7 cellular contexts compared by ENCODE assay signal in the genomic region with DNA sequence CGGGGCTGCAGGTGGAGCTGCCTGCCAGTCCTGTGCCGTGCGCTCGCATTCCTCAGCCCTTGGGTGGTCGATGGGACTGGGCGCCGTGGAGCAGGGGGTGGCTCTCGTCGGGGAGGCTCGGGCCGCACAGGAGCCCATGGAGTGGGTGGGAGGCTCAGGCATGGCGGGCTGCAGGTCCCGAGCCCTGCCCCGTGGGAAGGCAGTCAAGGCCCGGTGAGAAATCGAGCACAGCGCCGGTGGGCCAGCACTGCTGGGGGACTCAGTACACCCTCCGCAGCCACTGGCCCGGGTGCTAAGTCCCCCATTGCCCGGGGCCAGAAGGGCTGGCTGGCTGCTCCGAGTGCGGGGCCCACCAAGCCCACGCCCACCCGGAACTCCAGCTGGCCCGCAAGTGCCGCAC. TPM values are rescaled to one million over a fixed set of nuclear protein-coding genes. Genes with fewer than 3 reads are reported as not detected.
DNase-seq lines count a peak whose midpoint lies in the region; ATAC-seq and TF ChIP-seq lines count a peak whose summit lies in the region.
"Not testable (repeated sequence)": the region's sequence is repeated elsewhere in the genome, so short reads cannot be mapped to it uniquely, and the experiment has no call there.

No MANE protein-coding gene starts in this region.

- H3K36me3 Mint-ChIP-seq in T-cell: peaks cover 45% of the 10 kb centered on the region
- H3K36me3 Mint-ChIP-seq in activated CD8-positive, alpha-beta T cell treated with anti-CD3 and anti-CD28 coated beads for 36 hours (ENCODE audit: low read depth): peaks cover 76% of the 10 kb centered on the region
- H3K36me3 Mint-ChIP-seq in activated T-helper 17 cell treated with anti-CD3 and anti-CD28 coated beads, Interleukin-2, amount 50 U/mL, for 72 hours (ENCODE audit: low read depth): peaks cover 88% of the 10 kb centered on the region
- H3K36me3 Mint-ChIP-seq in activated naive CD8-positive, alpha-beta T cell treated with anti-CD3 and anti-CD28 coated beads, Interleukin-2, amount 10 ng/mL, durations not matched to agents 7 days and 5 days: peaks cover 65% of the 10 kb centered on the region
- H3K36me3 Mint-ChIP-seq in effector memory CD8-positive, alpha-beta T cell (ENCODE audit: insufficient read depth): peaks cover 34% of the 10 kb centered on the region
- H3K36me3 Mint-ChIP-seq in stimulated activated effector memory CD8-positive, alpha-beta T cell treated with anti-CD3 and anti-CD28 coated beads, Interleukin-12 subunit alpha, Interleukin-12 subunit beta, amount 100 ng/mL, for 72 hours: peaks cover 69% of the 10 kb centered on the region

- DNase-seq in T-cell (peak in 1 of 34 experiments; percentile 11), posterior vena cava (ENCODE audit: low spot score) (peak; percentile 44)
- DNase-seq in activated CD8-positive, alpha-beta T cell treated with anti-CD3 and anti-CD28 coated beads for 36 hours: peak; percentile 1
- DNase-seq in activated naive CD8-positive, alpha-beta T cell treated with anti-CD3 and anti-CD28 coated beads, Interleukin-2, amount 10 ng/mL, durations not matched to agents 7 days and 5 days; effector memory CD8-positive, alpha-beta T cell; stimulated activated effector memory CD8-positive, alpha-beta T cell treated with anti-CD3 and anti-CD28 coated beads, Interleukin-12 subunit alpha, Interleukin-12 subunit beta, amount 100 ng/mL, for 72 hours (ENCODE audit: low spot score in 2 of 2): not testable (repeated sequence)

- TF ChIP-seq CTCF in activated CD8-positive, alpha-beta T cell treated with anti-CD3 and anti-CD28 coated beads for 36 hours (IDR thresholded peaks at IDR 0.05): not testable (repeated sequence)

- H3K27ac Mint-ChIP-seq in T-cell: peak overlapping the region; percentile 95 to 99
- H3K27ac Mint-ChIP-seq in activated CD8-positive, alpha-beta T cell treated with anti-CD3 and anti-CD28 coated beads for 36 hours: peak overlapping the region; percentile 33
- not testable (repeated sequence) for H3K27ac Mint-ChIP-seq in activated T-helper 17 cell treated with anti-CD3 and anti-CD28 coated beads, Interleukin-2, amount 50 U/mL, for 72 hours
- peak overlapping the region; percentile 93 for H3K27ac Mint-ChIP-seq in activated naive CD8-positive, alpha-beta T cell treated with anti-CD3 and anti-CD28 coated beads, Interleukin-2, amount 10 ng/mL, durations not matched to agents 7 days and 5 days
- peak overlapping the region; percentile 92 to 96 for H3K27ac Mint-ChIP-seq in effector memory CD8-positive, alpha-beta T cell
- H3K27ac Mint-ChIP-seq in stimulated activated effector memory CD8-positive, alpha-beta T cell treated with anti-CD3 and anti-CD28 coated beads, Interleukin-12 subunit alpha, Interleukin-12 subunit beta, amount 100 ng/mL, for 72 hours: peak overlapping the region; percentile 83

- not testable (repeated sequence) for H3K27me3 Mint-ChIP-seq in T-cell; activated CD8-positive, alpha-beta T cell treated with anti-CD3 and anti-CD28 coated beads for 36 hours; activated T-helper 17 cell treated with anti-CD3 and anti-CD28 coated beads, Interleukin-2, amount 50 U/mL, for 72 hours; activated naive CD8-positive, alpha-beta T cell treated with anti-CD3 and anti-CD28 coated beads, Interleukin-2, amount 10 ng/mL, durations not matched to agents 7 days and 5 days; effector memory CD8-positive, alpha-beta T cell

- intact Hi-C loops in activated CD8-positive, alpha-beta T cell treated with anti-CD3 and anti-CD28 coated beads for 36 hours (cut with micrococcal nuclease); posterior vena cava (cut with DNase I): not testable (repeated sequence)

- H3K4me1 Mint-ChIP-seq in T-cell: peaks cover 93 to 96% (median 94%) of the 10 kb centered on the region in 3 donors
- H3K4me1 Mint-ChIP-seq in activated CD8-positive, alpha-beta T cell treated with anti-CD3 and anti-CD28 coated beads for 36 hours (ENCODE audit: low read depth): peaks cover 90% of the 10 kb centered on the region
- H3K4me1 Mint-ChIP-seq in activated T-helper 17 cell treated with anti-CD3 and anti-CD28 coated beads, Interleukin-2, amount 50 U/mL, for 72 hours: peaks cover 87% of the 10 kb centered on the region
- peaks cover 90% of the 10 kb centered on the region for H3K4me1 Mint-ChIP-seq in activated naive CD8-positive, alpha-beta T cell treated with anti-CD3 and anti-CD28 coated beads, Interleukin-2, amount 10 ng/mL, durations not matched to agents 7 days and 5 days
- H3K4me1 Mint-ChIP-seq in effector memory CD8-positive, alpha-beta T cell (ENCODE audit: low read depth in 2 of 2): peaks cover 90 to 92% of the 10 kb centered on the region in 2 donors
- H3K4me1 Mint-ChIP-seq in stimulated activated effector memory CD8-positive, alpha-beta T cell treated with anti-CD3 and anti-CD28 coated beads, Interleukin-12 subunit alpha, Interleukin-12 subunit beta, amount 100 ng/mL, for 72 hours: peaks cover 96% of the 10 kb centered on the region

- not testable (repeated sequence) for ATAC-seq in T-cell (replicated peaks in 1 of 4); activated CD8-positive, alpha-beta T cell treated with anti-CD3 and anti-CD28 coated beads for 36 hours; activated T-helper 17 cell treated with anti-CD3 and anti-CD28 coated beads, Interleukin-2, amount 50 U/mL, for 72 hours (replicated peaks); activated naive CD8-positive, alpha-beta T cell treated with anti-CD3 and anti-CD28 coated beads, Interleukin-2, amount 10 ng/mL, durations not matched to agents 7 days and 5 days (ENCODE audit: low read depth); effector memory CD8-positive, alpha-beta T cell (replicated peaks); stimulated activated effector memory CD8-positive, alpha-beta T cell treated with anti-CD3 and anti-CD28 coated beads, Interleukin-12 subunit alpha, Interleukin-12 subunit beta, amount 100 ng/mL, for 72 hours

- POLR2A ChIA-PET in T-cell (lab: Charles Lee): not testable (repeated sequence)
- POLR2A ChIA-PET in activated CD8-positive, alpha-beta T cell treated with anti-CD3 and anti-CD28 coated beads for 36 hours (lab: Charles Lee): interaction anchor here (2.4 to 5.4 kb wide), 2 partner anchors 20 to 61 kb away, joined by 12 to 43 read pairs; no protein-coding TSS in a partner anchor
- POLR2A ChIA-PET in activated naive CD8-positive, alpha-beta T cell treated with anti-CD3 and anti-CD28 coated beads, Interleukin-2, amount 10 ng/mL, durations not matched to agents 7 days and 5 days (lab: Charles Lee): interaction anchor here (0.9 to 2.4 kb wide), 6 partner anchors 10 to 40 kb away, joined by 5 to 19 read pairs (median 8); no protein-coding TSS in a partner anchor

- H3K9me3 Mint-ChIP-seq in T-cell; activated CD8-positive, alpha-beta T cell treated with anti-CD3 and anti-CD28 coated beads for 36 hours; activated T-helper 17 cell treated with anti-CD3 and anti-CD28 coated beads, Interleukin-2, amount 50 U/mL, for 72 hours; activated naive CD8-positive, alpha-beta T cell treated with anti-CD3 and anti-CD28 coated beads, Interleukin-2, amount 10 ng/mL, durations not matched to agents 7 days and 5 days; effector memory CD8-positive, alpha-beta T cell; stimulated activated effector memory CD8-positive, alpha-beta T cell treated with anti-CD3 and anti-CD28 coated beads, Interleukin-12 subunit alpha, Interleukin-12 subunit beta, amount 100 ng/mL, for 72 hours: not testable (repeated sequence)

- peak overlapping the region in 1 of 3 donors; percentile 81 for H3K4me3 Mint-ChIP-seq in T-cell
- H3K4me3 Mint-ChIP-seq in activated CD8-positive, alpha-beta T cell treated with anti-CD3 and anti-CD28 coated beads for 36 hours: not testable (repeated sequence)
- H3K4me3 Mint-ChIP-seq in activated T-helper 17 cell treated with anti-CD3 and anti-CD28 coated beads, Interleukin-2, amount 50 U/mL, for 72 hours: peak overlapping the region; percentile 88
- H3K4me3 Mint-ChIP-seq in activated naive CD8-positive, alpha-beta T cell treated with anti-CD3 and anti-CD28 coated beads, Interleukin-2, amount 10 ng/mL, durations not matched to agents 7 days and 5 days: peak overlapping the region; percentile 23
- peak overlapping the region; percentile 92 to 93 for H3K4me3 Mint-ChIP-seq in effector memory CD8-positive, alpha-beta T cell
- H3K4me3 Mint-ChIP-seq in stimulated activated effector memory CD8-positive, alpha-beta T cell treated with anti-CD3 and anti-CD28 coated beads, Interleukin-12 subunit alpha, Interleukin-12 subunit beta, amount 100 ng/mL, for 72 hours: peak overlapping the region; percentile 73

- CTCF ChIA-PET in T-cell (lab: Charles Lee): interaction anchor here in 1 of 2 donors (1.0 kb wide), 1 partner anchor 49 kb away, joined by 3 read pairs; no protein-coding TSS in a partner anchor
- CTCF ChIA-PET in activated CD8-positive, alpha-beta T cell treated with anti-CD3 and anti-CD28 coated beads for 36 hours (lab: Charles Lee): interaction anchor here (1.6 to 6.9 kb wide), 3 partner anchors 12 to 68 kb away, joined by 4 to 44 read pairs (median 14); no protein-coding TSS in a partner anchor

RNA-seq across cellular contexts. Expression of a gene that starts 17.5 kb away (rescaled TPM):
- total RNA-seq in T-cell (100 to 1,000 TPM; 347 to 585 (median 434) TPM), posterior vena cava (10 to 100 TPM; 10.0 to 14.1 TPM)
- total RNA-seq in activated CD8-positive, alpha-beta T cell treated with anti-CD3 and anti-CD28 coated beads for 36 hours: 100 to 1,000 TPM; 290 to 317 TPM
- 100 to 1,000 TPM; 167 to 263 TPM for total RNA-seq in activated T-helper 17 cell treated with anti-CD3 and anti-CD28 coated beads, Interleukin-2, amount 50 U/mL, for 72 hours
- 100 to 1,000 TPM; 370 to 391 TPM for total RNA-seq in activated naive CD8-positive, alpha-beta T cell treated with anti-CD3 and anti-CD28 coated beads, Interleukin-2, amount 10 ng/mL, durations not matched to agents 7 days and 5 days

Comparison
In these comparisons a context has a peak if more than half of its experiments do, and no peak if none do; other contexts are left out.
1. RNA of a gene that starts 17.5 kb away (total RNA-seq): 347 to 585 TPM in T-cell, 370 to 391 TPM in activated naive CD8-positive, alpha-beta T cell treated with anti-CD3 and anti-CD28 coated beads, Interleukin-2, amount 10 ng/mL, durations not matched to agents 7 days and 5 days, 290 to 317 TPM in activated CD8-positive, alpha-beta T cell treated with anti-CD3 and anti-CD28 coated beads for 36 hours and 167 to 263 TPM in activated T-helper 17 cell treated with anti-CD3 and anti-CD28 coated beads, Interleukin-2, amount 50 U/mL, for 72 hours; 10.0 to 14.1 TPM in posterior vena cava; every median in the first group is over 10 times any median in the second.